16 cellular contexts compared by ENCODE assay signal in genomic region chr11:86591631-86592030, GRCh38.
DNase-seq lines count a peak whose midpoint lies in the region; ATAC-seq, FAIRE-seq and TF ChIP-seq lines count a peak whose summit lies in the region.
"Had no signal": no experiment of that assay in that cellular context is flagged by ENCODE, and none has a peak within 500 bp of the region (broad histone marks: within the 10 kb centered on the region; RNA-seq: fewer than 3 reads in every experiment).

No MANE protein-coding gene starts in this region.

- H3K4me1 Mint-ChIP-seq in activated CD4-positive, alpha-beta T cell treated with anti-CD3 and anti-CD28 coated beads for 36 hours, result peaks cover 73% of the 10 kb centered on the region
- H3K4me1 Mint-ChIP-seq in progenitor cell of endocrine pancreas (ENCODE audit: low read depth), result peaks cover 27% of the 10 kb centered on the region

- no peaks in the 10 kb centered on the region for H3K27me3 Mint-ChIP-seq in activated CD4-positive, alpha-beta T cell treated with anti-CD3 and anti-CD28 coated beads for 36 hours
- no peaks in the 10 kb centered on the region for H3K27me3 Mint-ChIP-seq in progenitor cell of endocrine pancreas
- H3K27me3 Mint-ChIP-seq: dendritic cell treated with granulocyte-macrophage colony-stimulating factor and Interleukin-4, amounts not matched to agents 40 ng/mL and 50 ng/mL, for 4 days had no signal

- peak overlapping the region; percentile 78 for H3K27ac Mint-ChIP-seq in activated CD4-positive, alpha-beta T cell treated with anti-CD3 and anti-CD28 coated beads for 36 hours
- H3K27ac Mint-ChIP-seq in progenitor cell of endocrine pancreas, result peak overlapping the region; percentile 86
- H3K27ac Mint-ChIP-seq: activated CD8-positive, alpha-beta T cell treated with anti-CD3 and anti-CD28 coated beads, Interleukin-2, amount 10 ng/mL, durations not matched to agents 7 days and 5 days; dendritic cell treated with granulocyte-macrophage colony-stimulating factor and Interleukin-4, amounts not matched to agents 40 ng/mL and 50 ng/mL, for 4 days had no signal

- intact Hi-C loops in activated CD4-positive, alpha-beta T cell treated with anti-CD3 and anti-CD28 coated beads for 36 hours (cut with DNase I, micrococcal nuclease), result loop anchor here (1.0 to 10.0 kb wide), 12 partner anchors 134 to 1766 kb away; partner anchors contain the start of gene PICALM (in 1 of the 2)
- intact Hi-C loops in esophagus muscularis mucosa (cut with DNase I) (no loop called here), posterior cingulate gyrus (cut with DNase I) (no loop called here)

- WGBS in esophagus muscularis mucosa, result 83% methylated on average over 4 of the region's 4 CpGs
- 65 to 80% methylated on average over 4 of the region's 4 CpGs for WGBS in upper lobe of left lung, 2 donors

- H3K27ac ChIP-seq in esophagus muscularis mucosa (replicated peaks in 1 of 4) (peak overlapping the region in 3 of 4 donors; percentile 63 to 70 (median 69)), upper lobe of left lung (peak overlapping the region in 2 of 4 donors; percentile 32 to 66)

- no peaks in the 10 kb centered on the region for H3K9me3 ChIP-seq in esophagus muscularis mucosa
- no peaks in the 10 kb centered on the region for H3K9me3 ChIP-seq in upper lobe of left lung

- no peak overlapping the region for H3K4me3 Mint-ChIP-seq in activated CD4-positive, alpha-beta T cell treated with anti-CD3 and anti-CD28 coated beads for 36 hours
- H3K4me3 Mint-ChIP-seq in progenitor cell of endocrine pancreas (ENCODE audit: low read depth), result no peak overlapping the region
- H3K4me3 Mint-ChIP-seq: activated CD8-positive, alpha-beta T cell treated with anti-CD3 and anti-CD28 coated beads, Interleukin-2, amount 10 ng/mL, durations not matched to agents 7 days and 5 days; CD14-positive monocyte; dendritic cell treated with granulocyte-macrophage colony-stimulating factor and Interleukin-4, amounts not matched to agents 40 ng/mL and 50 ng/mL, for 4 days had no signal

- no peaks in the 10 kb centered on the region for H3K36me3 ChIP-seq in esophagus muscularis mucosa
- H3K36me3 ChIP-seq in upper lobe of left lung, result no peaks in the 10 kb centered on the region

- H3K9me3 Mint-ChIP-seq in activated CD4-positive, alpha-beta T cell treated with anti-CD3 and anti-CD28 coated beads for 36 hours (ENCODE audit: low read depth), result peaks cover 7% of the 10 kb centered on the region
- H3K9me3 Mint-ChIP-seq in progenitor cell of endocrine pancreas (ENCODE audit: low read depth), result no peaks in the 10 kb centered on the region
- H3K9me3 Mint-ChIP-seq: dendritic cell treated with granulocyte-macrophage colony-stimulating factor and Interleukin-4, amounts not matched to agents 40 ng/mL and 50 ng/mL, for 4 days had no signal

- FAIRE-seq in RCC 7860 (lab: Jason Lieb, UNC), result no peak
- FAIRE-seq: A204.1, TTC549 had no signal

- CTCF ChIA-PET in activated CD4-positive, alpha-beta T cell treated with anti-CD3 and anti-CD28 coated beads for 36 hours (lab: Charles Lee), result interaction anchor here (1.7 to 4.3 kb wide), 2 partner anchors 17 to 214 kb away, joined by 8 to 34 read pairs; no protein-coding TSS in a partner anchor

- TF ChIP-seq CTCF in esophagus muscularis mucosa (IDR thresholded peaks at IDR 0.05), result no peak
- TF ChIP-seq CTCF in progenitor cell of endocrine pancreas (IDR thresholded peaks at IDR 0.05; ENCODE audit: unreplicated experiment), result no peak
- TF ChIP-seq CTCF in upper lobe of left lung (IDR thresholded peaks at IDR 0.05), result no peak

- H3K27me3 ChIP-seq in esophagus muscularis mucosa (no peaks in the 10 kb centered on the region), upper lobe of left lung (no peaks in the 10 kb centered on the region)

- no peak for TF ChIP-seq POLR2A in esophagus muscularis mucosa (IDR thresholded peaks at IDR 0.05; ENCODE audit: low read depth)
- no peak for TF ChIP-seq POLR2A in upper lobe of left lung (IDR thresholded peaks at IDR 0.05)

- H3K36me3 Mint-ChIP-seq in activated CD4-positive, alpha-beta T cell treated with anti-CD3 and anti-CD28 coated beads for 36 hours (ENCODE audit: low read depth), result peaks cover 18% of the 10 kb centered on the region
- no peaks in the 10 kb centered on the region for H3K36me3 Mint-ChIP-seq in progenitor cell of endocrine pancreas (ENCODE audit: insufficient read depth)
- H3K36me3 Mint-ChIP-seq: CD14-positive monocyte had no signal

- peaks cover 30 to 63% (median 48%) of the 10 kb centered on the region in 4 donors for H3K4me1 ChIP-seq in esophagus muscularis mucosa
- peaks cover 13 to 34% (median 30%) of the 10 kb centered on the region in 4 donors for H3K4me1 ChIP-seq in upper lobe of left lung

- DNase-seq in activated CD4-positive, alpha-beta T cell treated with anti-CD3 and anti-CD28 coated beads for 36 hours, result no peak
- DNase-seq in activated CD4-positive, alpha-beta T cell treated with anti-CD3 and anti-CD28 coated beads for 4 hours, result no peak
- DNase-seq in RCC 7860 (ENCODE audit: low spot score) (peak; percentile 16), esophagus muscularis mucosa (ENCODE audit: extremely low spot score) (no peak), progenitor cell of endocrine pancreas (ENCODE audit: low spot score, unreplicated experiment) (no peak), upper lobe of left lung (no peak), posterior cingulate gyrus (no peak), NCI-H146 treated with DMSO at 0.1 percent for 48 hours (lab: John Stamatoyannopoulos, UW; ENCODE audit: unreplicated experiment) (no peak)
- DNase-seq: activated CD8-positive, alpha-beta T cell treated with anti-CD3 and anti-CD28 coated beads, Interleukin-2, amount 10 ng/mL, durations not matched to agents 7 days and 5 days; NCI-H187; stimulated activated CD4-positive, alpha-beta T cell treated with anti-CD3 and anti-CD28 coated beads, Interleukin-12 subunit alpha, Interleukin-12 subunit beta, amount 100 ng/mL, for 4 hours; stimulated activated naive CD4-positive, alpha-beta T cell had no signal

- no peak overlapping the region for H3K4me3 ChIP-seq in esophagus muscularis mucosa
- H3K4me3 ChIP-seq in upper lobe of left lung, result no peak overlapping the region

- POLR2A ChIA-PET in activated CD4-positive, alpha-beta T cell treated with anti-CD3 and anti-CD28 coated beads for 36 hours (lab: Charles Lee), result no interaction called here

- TF ChIP-seq EP300 in esophagus muscularis mucosa (IDR thresholded peaks at IDR 0.05), result no peak
- TF ChIP-seq EP300 in upper lobe of left lung (IDR thresholded peaks at IDR 0.05), result no peak

- ATAC-seq in activated CD4-positive, alpha-beta T cell treated with anti-CD3 and anti-CD28 coated beads for 36 hours, result no peak
- no peak for ATAC-seq in upper lobe of left lung (ENCODE audit: low FRiP score in 2 of 2)
- ATAC-seq: activated CD8-positive, alpha-beta T cell treated with anti-CD3 and anti-CD28 coated beads, Interleukin-2, amount 10 ng/mL, durations not matched to agents 7 days and 5 days had no signal

Comparison
In these comparisons a context has a peak if more than half of its experiments do, and no peak if none do; other contexts are left out.
1. intact Hi-C loops: an anchor here in activated CD4-positive, alpha-beta T cell treated with anti-CD3 and anti-CD28 coated beads for 36 hours (1.0 to 10.0 kb wide); none called in esophagus muscularis mucosa and posterior cingulate gyrus.